ENCODE assay signal across 8 cellular contexts in genomic region chr19:18995804-18996241, GRCh38. TPM values are rescaled to one million over a fixed set of nuclear protein-coding genes. Genes with fewer than 3 reads are reported as not detected.
DNase-seq lines count a peak whose midpoint lies in the region; ATAC-seq, FAIRE-seq and TF ChIP-seq lines count a peak whose summit lies in the region.

No MANE protein-coding gene starts in this region.

- no peak for FAIRE-seq in D721Med (lab: Jason Lieb, UNC)

- H3K9ac ChIP-seq in HCT116 (ENCODE audit: low read length) (no peak overlapping the region), liver (ENCODE audit: low read depth in 1 of 2, low read length in 2 of 2) (no peak overlapping the region)

- H3K9me3 ChIP-seq in HCT116 (ENCODE audit: control insufficient read depth in 1 of 2, insufficient read depth in 1 of 2, low read depth in 1 of 2, low read length in 2 of 2): no peaks in the 10 kb centered on the region
- no peaks in the 10 kb centered on the region for H3K9me3 ChIP-seq in PC-9 (ENCODE audit: insufficient read depth, low read depth)
- no peaks in the 10 kb centered on the region for H3K9me3 ChIP-seq in liver (ENCODE audit: control insufficient read depth in 4 of 4, low read length in 3 of 4)
- H3K9me3 ChIP-seq in upper lobe of right lung: no peaks in the 10 kb centered on the region
- no peaks in the 10 kb centered on the region for H3K9me3 ChIP-seq in vagina

- RAD21 ChIA-PET in HCT116 (lab: Charles Lee; ENCODE audit: low non-redundant PET in 1 of 2, low total read pairs in 2 of 2, uncharacterized antibody in 2 of 2, unreplicated experiment in 2 of 2): no interaction called here

- BruUV-seq in HCT116 (replicated peaks; lab: Mats Ljungman, UMichigan) (no TSS peak), PC-9 (replicated peaks; lab: Mats Ljungman, UMichigan) (no TSS peak)

- TF ChIP-seq RAD21 in HCT116 (IDR thresholded peaks at IDR 0.05; ENCODE audit: low read depth) (peak; percentile 51), liver (IDR thresholded peaks at IDR 0.05) (peak; percentile 63 to 69)

- no peak overlapping the region for H2AFZ ChIP-seq in HCT116 (ENCODE audit: low read depth, low read length, poor library complexity, severe bottlenecking)
- H2AFZ ChIP-seq in PC-9: no peak overlapping the region

- H3K79me2 ChIP-seq in HCT116 (ENCODE audit: insufficient read depth, low read length): no peaks in the 10 kb centered on the region
- H3K79me2 ChIP-seq in PC-9 (ENCODE audit: low read depth): no peaks in the 10 kb centered on the region

- TF ChIP-seq CTCF in D721Med (IDR thresholded peaks at IDR 0.05; ENCODE audit: insufficient read depth, missing control alignments) (peak; percentile 44), HCT116 (IDR thresholded peaks at IDR 0.05 in 2 of 3, conservative IDR thresholded peaks at IDR 0.05 in 1 of 3; ENCODE audit: borderline replicate concordance in 1 of 3, insufficient read depth in 1 of 3, low read depth in 2 of 3, low read length in 2 of 3) (peak in 2 of 3 experiments; percentile 61 to 73; a peak in 4 of 6 replicates), PC-9 (conservative IDR thresholded peaks at IDR 0.05) (peak; percentile 63), liver (IDR thresholded peaks at IDR 0.05; ENCODE audit: low read depth, low read length, missing input control) (peak; percentile 30), upper lobe of right lung (IDR thresholded peaks at IDR 0.05) (peak; percentile 47), vagina (IDR thresholded peaks at IDR 0.05) (no peak)

- H3K9me2 ChIP-seq in HCT116 (ENCODE audit: insufficient read depth): no peaks in the 10 kb centered on the region
- no peaks in the 10 kb centered on the region for H3K9me2 ChIP-seq in PC-9 (ENCODE audit: insufficient read depth)

- H3K27me3 ChIP-seq in HCT116 (ENCODE audit: insufficient read depth, low read length) (no peaks in the 10 kb centered on the region), PC-9 (ENCODE audit: insufficient read depth, low read depth) (no peaks in the 10 kb centered on the region), liver (ENCODE audit: control insufficient read depth in 4 of 4, insufficient read depth in 4 of 4, low read length in 3 of 4) (no peaks in the 10 kb centered on the region), upper lobe of right lung (no peaks in the 10 kb centered on the region), vagina (no peaks in the 10 kb centered on the region)

- ATAC-seq in HCT116: peak; percentile 96
- peak; percentile 86 for ATAC-seq in upper lobe of right lung

- POLR2A ChIA-PET in HCT116 (lab: Charles Lee): no interaction called here
- POLR2A ChIA-PET in PC-9 (lab: Charles Lee; ENCODE audit: unreplicated experiment): no interaction called here

- peaks cover 13% of the 10 kb centered on the region; the same call in 1 of the 2 replicates for H3F3A ChIP-seq in PC-9 (ENCODE audit: insufficient read depth, low read depth)

- no peaks in the 10 kb centered on the region; a peak in 1 of 4 replicates for H3K4me1 ChIP-seq in HCT116 (ENCODE audit: control insufficient read depth in 1 of 2, insufficient read depth in 2 of 2, low read length in 2 of 2)
- H3K4me1 ChIP-seq in PC-9 (replicated peaks; ENCODE audit: insufficient read depth): peaks cover 3% of the 10 kb centered on the region; the same call in 1 of the 2 replicates
- peaks cover 0 to 13% (median 10%) of the 10 kb centered on the region in 4 donors for H3K4me1 ChIP-seq in liver (ENCODE audit: control insufficient read depth in 4 of 4, insufficient read depth in 4 of 4, low read length in 3 of 4)
- H3K4me1 ChIP-seq in upper lobe of right lung: no peaks in the 10 kb centered on the region
- no peaks in the 10 kb centered on the region for H3K4me1 ChIP-seq in vagina

- 77% methylated on average over 5 of the region's 5 CpGs for WGBS in liver

- DNase-seq in D721Med (ENCODE audit: insufficient read length, low spot score): peak; percentile 48
- peak; percentile 23 for DNase-seq in HCT116 (ENCODE audit: low read depth, low spot score)
- DNase-seq in PC-9: peak; percentile 36 to 68
- DNase-seq in cerebellum (ENCODE audit: low spot score): peak; percentile 52
- DNase-seq in upper lobe of right lung: peak; percentile 70
- DNase-seq in NK-92 (lab: John Stamatoyannopoulos, UW; ENCODE audit: unreplicated experiment): no peak
- no peak for DNase-seq in vagina (ENCODE audit: extremely low spot score in 2 of 2)

- H3K36me3 ChIP-seq in HCT116 (ENCODE audit: control insufficient read depth in 1 of 2, insufficient read depth in 2 of 2, low read length in 2 of 2) (peaks cover 39 to 50% of the 10 kb centered on the region in 2 experiments), PC-9 (ENCODE audit: low read depth) (peaks cover 14% of the 10 kb centered on the region; the same call in 1 of the 2 replicates), liver (ENCODE audit: control insufficient read depth in 4 of 4, insufficient read depth in 3 of 4, low read depth in 1 of 4, low read length in 3 of 4) (peaks cover 15 to 42% (median 21%) of the 10 kb centered on the region in 4 donors), upper lobe of right lung (peaks cover 51% of the 10 kb centered on the region), vagina (peaks cover 0 to 30% of the 10 kb centered on the region in 2 donors)

- H3K4me2 ChIP-seq in HCT116 (ENCODE audit: low read length) (no peak overlapping the region), PC-9 (no peak overlapping the region)

- TF ChIP-seq POLR2A in HCT116 (IDR thresholded peaks at IDR 0.05; ENCODE audit: borderline replicate concordance, extremely low read depth, insufficient read depth, insufficient read length) (no peak), vagina (IDR thresholded peaks at IDR 0.05) (no peak)

- H3K27ac ChIP-seq in HCT116 (ENCODE audit: low read depth, low read length) (no peak overlapping the region), PC-9 (no peak overlapping the region), liver (ENCODE audit: low read depth in 1 of 2, low read length in 2 of 2) (no peak overlapping the region), upper lobe of right lung (no peak overlapping the region), vagina (no peak overlapping the region)

- no peaks in the 10 kb centered on the region for H4K20me1 ChIP-seq in HCT116 (ENCODE audit: insufficient read depth)
- peaks cover 25% of the 10 kb centered on the region for H4K20me1 ChIP-seq in PC-9 (ENCODE audit: insufficient read depth)

- CTCF ChIA-PET in HCT116 (lab: Charles Lee) (interaction anchor here (1.0 to 2.4 kb wide), 4 partner anchors 9 to 144 kb away, joined by 3 to 17 read pairs (median 4); no protein-coding TSS in a partner anchor), PC-9 (lab: Charles Lee) (no interaction called here)

- intact Hi-C loops in HCT116 (cut with micrococcal nuclease): loop anchor here (1.0 kb wide), 1 partner anchor 143 kb away; no protein-coding TSS in a partner anchor
- intact Hi-C loops in PC-9 (cut with micrococcal nuclease; ENCODE audit: unreplicated experiment): no loop called here
- intact Hi-C loops in upper lobe of right lung (cut with DNase I): no loop called here
- intact Hi-C loops in vagina (cut with DNase I): no loop called here

- H3K4me3 ChIP-seq in HCT116 (replicated peaks in 1 of 2; ENCODE audit: low read depth in 1 of 2, low read length in 2 of 2) (no peak overlapping the region), PC-9 (no peak overlapping the region), liver (ENCODE audit: low read depth in 1 of 3, low read length in 3 of 3) (no peak overlapping the region), upper lobe of right lung (no peak overlapping the region), vagina (no peak overlapping the region)

TF ChIP-seq in HCT116, 20 proteins besides CTCF, POLR2A, EP300 and RAD21 (continues in another document):
- TF ChIP-seq FOSL1 (IDR thresholded peaks at IDR 0.05; ENCODE audit: low read depth) (no peak), SIN3A (IDR thresholded peaks at IDR 0.05; ENCODE audit: low read depth) (no peak), SRF (IDR thresholded peaks at IDR 0.05; ENCODE audit: low read depth) (no peak), ZFX (IDR thresholded peaks at IDR 0.05) (no peak), ELF1 (IDR thresholded peaks at IDR 0.05; ENCODE audit: borderline replicate concordance, low read depth) (no peak), CEBPB (IDR thresholded peaks at IDR 0.05; ENCODE audit: low read depth) (no peak), CBX3 (IDR thresholded peaks at IDR 0.05; ENCODE audit: low read depth) (no peak), SP1 (IDR thresholded peaks at IDR 0.05; ENCODE audit: low read depth) (no peak)
- TF ChIP-seq, protein P1, sequence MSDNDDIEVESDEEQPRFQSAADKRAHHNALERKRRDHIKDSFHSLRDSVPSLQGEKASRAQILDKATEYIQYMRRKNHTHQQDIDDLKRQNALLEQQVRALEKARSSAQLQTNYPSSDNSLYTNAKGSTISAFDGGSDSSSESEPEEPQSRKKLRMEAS (IDR thresholded peaks at IDR 0.05): no peak

TF ChIP-seq in liver, 16 proteins besides CTCF, POLR2A, EP300 and RAD21 (continues in another document):
- TF ChIP-seq YY1 (IDR thresholded peaks at IDR 0.05) (no peak), EGR1 (IDR thresholded peaks at IDR 0.05; ENCODE audit: low read depth in 2 of 2) (no peak), NR2F2 (IDR thresholded peaks at IDR 0.05) (no peak), FOXA2 (IDR thresholded peaks at IDR 0.05) (no peak), RXRA (IDR thresholded peaks at IDR 0.05) (no peak), HNF4A (conservative IDR thresholded peaks at IDR 0.05) (no peak), TAF1 (conservative IDR thresholded peaks at IDR 0.05) (no peak), FOXA1 (IDR thresholded peaks at IDR 0.05) (no peak), GABPA (IDR thresholded peaks at IDR 0.05 in 1 of 2, conservative IDR thresholded peaks at IDR 0.05 in 1 of 2) (no peak), HNF4G (IDR thresholded peaks at IDR 0.05) (no peak)

RNA-seq across cellular contexts. Expression of gene SUGP2, which starts 37.5 kb away (rescaled TPM):
- total RNA-seq in HCT116 (2021; ENCODE audit: unreplicated experiment): 82.4 TPM
- 36.5 and 40.8 TPM in 2 replicates for polyA plus RNA-seq in HCT116 (2012)
- total RNA-seq in PC-9 (2021): 60.0 and 73.1 TPM in 2 replicates
- 76.3 TPM for total RNA-seq in cerebellum
- 10 to 100 TPM; 18.7 to 29.0 TPM for total RNA-seq in liver
- polyA plus RNA-seq in liver: 10 to 100 TPM in 1 of 2 donors, 1 to 10 TPM in 1; 9.6 to 19.7 TPM
- 75.6 TPM for total RNA-seq in upper lobe of right lung
- total RNA-seq in vagina: 57.9 TPM

RNA-seq across cellular contexts. Expression of gene ARMC6, which starts 37.6 kb away (rescaled TPM):
- total RNA-seq in HCT116 (2021; ENCODE audit: unreplicated experiment) (34.7 TPM), PC-9 (2021) (23.5 and 28.8 TPM in 2 replicates), cerebellum (26.3 TPM), liver (10 to 100 TPM; 28.7 to 31.2 TPM), upper lobe of right lung (21.7 TPM), vagina (26.5 TPM)
- polyA plus RNA-seq in HCT116 (2012): 27.0 and 27.2 TPM in 2 replicates
- 10 to 100 TPM; 23.9 to 38.3 TPM for polyA plus RNA-seq in liver

RNA-seq across cellular contexts. Expression of gene HOMER3, which starts 54.8 kb away (rescaled TPM):
- total RNA-seq in HCT116 (2021; ENCODE audit: unreplicated experiment) (45.2 TPM), PC-9 (2021) (55.7 and 62.5 TPM in 2 replicates), cerebellum (20.7 TPM), liver (1 to 10 TPM; 3.0 to 5.4 TPM), upper lobe of right lung (29.3 TPM), vagina (30.9 TPM)
- polyA plus RNA-seq in HCT116 (2012): 50.6 and 54.1 TPM in 2 replicates
- polyA plus RNA-seq in liver: 1 to 10 TPM in 1 of 2 donors, under 1 TPM in 1; 0.18 to 3.9 TPM

Comparison
In these comparisons a context has a peak if more than half of its experiments do, and no peak if none do; other contexts are left out.
1. DNase-seq: peak in D721Med (single experiment), HCT116 (single experiment), PC-9 (2 of 2), cerebellum (single experiment) and upper lobe of right lung (single experiment); none in NK-92 (single experiment) and vagina (0 of 2).
2. CTCF ChIP-seq: peak in D721Med (single experiment), HCT116 (2 of 3), PC-9 (single experiment), liver (single experiment) and upper lobe of right lung (single experiment); none in vagina (0 of 3).